1 cellular context compared by ENCODE assay signal in the genomic region with DNA sequence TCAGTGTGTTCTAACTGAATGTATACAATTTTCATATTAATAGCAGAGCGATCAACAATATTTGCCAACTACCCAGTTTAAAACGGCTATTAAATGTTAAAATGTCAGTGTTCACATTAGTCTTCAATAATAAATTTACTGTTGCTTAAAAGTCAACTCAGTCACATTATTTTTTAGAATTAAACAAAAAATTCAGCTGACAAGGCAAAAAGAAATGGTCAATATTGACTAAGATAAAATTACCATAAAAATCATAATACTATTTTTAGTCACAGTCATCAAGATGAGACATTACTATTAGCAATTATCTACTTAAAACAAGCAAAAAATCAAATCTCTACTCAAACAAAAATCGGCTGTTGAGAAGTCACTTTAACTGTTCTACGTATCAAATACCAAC.
TF ChIP-seq lines count a peak whose summit lies in the region.

No MANE protein-coding gene starts in this region.

TF ChIP-seq in GM23338, 12 proteins besides CTCF, POLR2A, EP300 and RAD21 (continued from another document):
- TF ChIP-seq, protein P1, sequence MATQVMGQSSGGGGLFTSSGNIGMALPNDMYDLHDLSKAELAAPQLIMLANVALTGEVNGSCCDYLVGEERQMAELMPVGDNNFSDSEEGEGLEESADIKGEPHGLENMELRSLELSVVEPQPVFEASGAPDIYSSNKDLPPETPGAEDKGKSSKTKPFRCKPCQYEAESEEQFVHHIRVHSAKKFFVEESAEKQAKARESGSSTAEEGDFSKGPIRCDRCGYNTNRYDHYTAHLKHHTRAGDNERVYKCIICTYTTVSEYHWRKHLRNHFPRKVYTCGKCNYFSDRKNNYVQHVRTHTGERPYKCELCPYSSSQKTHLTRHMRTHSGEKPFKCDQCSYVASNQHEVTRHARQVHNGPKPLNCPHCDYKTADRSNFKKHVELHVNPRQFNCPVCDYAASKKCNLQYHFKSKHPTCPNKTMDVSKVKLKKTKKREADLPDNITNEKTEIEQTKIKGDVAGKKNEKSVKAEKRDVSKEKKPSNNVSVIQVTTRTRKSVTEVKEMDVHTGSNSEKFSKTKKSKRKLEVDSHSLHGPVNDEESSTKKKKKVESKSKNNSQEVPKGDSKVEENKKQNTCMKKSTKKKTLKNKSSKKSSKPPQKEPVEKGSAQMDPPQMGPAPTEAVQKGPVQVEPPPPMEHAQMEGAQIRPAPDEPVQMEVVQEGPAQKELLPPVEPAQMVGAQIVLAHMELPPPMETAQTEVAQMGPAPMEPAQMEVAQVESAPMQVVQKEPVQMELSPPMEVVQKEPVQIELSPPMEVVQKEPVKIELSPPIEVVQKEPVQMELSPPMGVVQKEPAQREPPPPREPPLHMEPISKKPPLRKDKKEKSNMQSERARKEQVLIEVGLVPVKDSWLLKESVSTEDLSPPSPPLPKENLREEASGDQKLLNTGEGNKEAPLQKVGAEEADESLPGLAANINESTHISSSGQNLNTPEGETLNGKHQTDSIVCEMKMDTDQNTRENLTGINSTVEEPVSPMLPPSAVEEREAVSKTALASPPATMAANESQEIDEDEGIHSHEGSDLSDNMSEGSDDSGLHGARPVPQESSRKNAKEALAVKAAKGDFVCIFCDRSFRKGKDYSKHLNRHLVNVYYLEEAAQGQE (IDR thresholded peaks at IDR 0.05; ENCODE audit: unreplicated experiment): no peak
- TF ChIP-seq ZNF114 (CRISPR knock-in tag; IDR thresholded peaks at IDR 0.05) (no peak), EZH2 (IDR thresholded peaks at IDR 0.05; ENCODE audit: low read depth, unreplicated experiment) (no peak), NANOG (IDR thresholded peaks at IDR 0.05; ENCODE audit: borderline replicate concordance) (no peak), ZNF331 (CRISPR knock-in tag; IDR thresholded peaks at IDR 0.05; ENCODE audit: low read depth) (no peak), STAT1 (IDR thresholded peaks at IDR 0.05; ENCODE audit: unreplicated experiment) (no peak)
- TF ChIP-seq, protein P2, sequence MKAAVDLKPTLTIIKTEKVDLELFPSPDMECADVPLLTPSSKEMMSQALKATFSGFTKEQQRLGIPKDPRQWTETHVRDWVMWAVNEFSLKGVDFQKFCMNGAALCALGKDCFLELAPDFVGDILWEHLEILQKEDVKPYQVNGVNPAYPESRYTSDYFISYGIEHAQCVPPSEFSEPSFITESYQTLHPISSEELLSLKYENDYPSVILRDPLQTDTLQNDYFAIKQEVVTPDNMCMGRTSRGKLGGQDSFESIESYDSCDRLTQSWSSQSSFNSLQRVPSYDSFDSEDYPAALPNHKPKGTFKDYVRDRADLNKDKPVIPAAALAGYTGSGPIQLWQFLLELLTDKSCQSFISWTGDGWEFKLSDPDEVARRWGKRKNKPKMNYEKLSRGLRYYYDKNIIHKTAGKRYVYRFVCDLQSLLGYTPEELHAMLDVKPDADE (IDR thresholded peaks at IDR 0.05): no peak
